In the genomic region with DNA sequence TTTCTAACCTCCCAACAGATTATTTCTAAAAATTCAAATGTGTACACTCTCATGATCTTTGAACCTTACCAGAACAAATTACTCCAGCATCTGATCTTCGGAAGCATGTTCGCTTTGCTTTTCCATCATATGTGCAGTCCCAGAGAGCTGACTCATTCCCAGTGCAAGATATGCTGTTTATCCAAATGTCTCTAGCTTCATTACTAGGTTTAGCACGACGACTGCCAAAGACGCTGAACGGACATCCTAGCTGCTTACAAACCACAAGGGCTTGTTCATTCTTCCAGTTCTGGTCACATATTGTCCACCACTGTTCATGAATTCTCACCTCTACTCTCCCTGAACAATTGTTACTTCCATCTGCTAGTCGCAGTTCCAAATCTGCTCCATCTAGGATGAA, we compare ENCODE assay signal across 1 cellular context.
TF ChIP-seq lines count a peak whose summit lies in the region.

No MANE protein-coding gene starts in this region.

TF ChIP-seq in SK-N-SH, 30 proteins besides CTCF, POLR2A, EP300 and RAD21 (continued from another document):
- TF ChIP-seq, protein P1, sequence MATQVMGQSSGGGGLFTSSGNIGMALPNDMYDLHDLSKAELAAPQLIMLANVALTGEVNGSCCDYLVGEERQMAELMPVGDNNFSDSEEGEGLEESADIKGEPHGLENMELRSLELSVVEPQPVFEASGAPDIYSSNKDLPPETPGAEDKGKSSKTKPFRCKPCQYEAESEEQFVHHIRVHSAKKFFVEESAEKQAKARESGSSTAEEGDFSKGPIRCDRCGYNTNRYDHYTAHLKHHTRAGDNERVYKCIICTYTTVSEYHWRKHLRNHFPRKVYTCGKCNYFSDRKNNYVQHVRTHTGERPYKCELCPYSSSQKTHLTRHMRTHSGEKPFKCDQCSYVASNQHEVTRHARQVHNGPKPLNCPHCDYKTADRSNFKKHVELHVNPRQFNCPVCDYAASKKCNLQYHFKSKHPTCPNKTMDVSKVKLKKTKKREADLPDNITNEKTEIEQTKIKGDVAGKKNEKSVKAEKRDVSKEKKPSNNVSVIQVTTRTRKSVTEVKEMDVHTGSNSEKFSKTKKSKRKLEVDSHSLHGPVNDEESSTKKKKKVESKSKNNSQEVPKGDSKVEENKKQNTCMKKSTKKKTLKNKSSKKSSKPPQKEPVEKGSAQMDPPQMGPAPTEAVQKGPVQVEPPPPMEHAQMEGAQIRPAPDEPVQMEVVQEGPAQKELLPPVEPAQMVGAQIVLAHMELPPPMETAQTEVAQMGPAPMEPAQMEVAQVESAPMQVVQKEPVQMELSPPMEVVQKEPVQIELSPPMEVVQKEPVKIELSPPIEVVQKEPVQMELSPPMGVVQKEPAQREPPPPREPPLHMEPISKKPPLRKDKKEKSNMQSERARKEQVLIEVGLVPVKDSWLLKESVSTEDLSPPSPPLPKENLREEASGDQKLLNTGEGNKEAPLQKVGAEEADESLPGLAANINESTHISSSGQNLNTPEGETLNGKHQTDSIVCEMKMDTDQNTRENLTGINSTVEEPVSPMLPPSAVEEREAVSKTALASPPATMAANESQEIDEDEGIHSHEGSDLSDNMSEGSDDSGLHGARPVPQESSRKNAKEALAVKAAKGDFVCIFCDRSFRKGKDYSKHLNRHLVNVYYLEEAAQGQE (IDR thresholded peaks at IDR 0.05; ENCODE audit: low read depth, low read length): no peak
- TF ChIP-seq, protein P2, sequence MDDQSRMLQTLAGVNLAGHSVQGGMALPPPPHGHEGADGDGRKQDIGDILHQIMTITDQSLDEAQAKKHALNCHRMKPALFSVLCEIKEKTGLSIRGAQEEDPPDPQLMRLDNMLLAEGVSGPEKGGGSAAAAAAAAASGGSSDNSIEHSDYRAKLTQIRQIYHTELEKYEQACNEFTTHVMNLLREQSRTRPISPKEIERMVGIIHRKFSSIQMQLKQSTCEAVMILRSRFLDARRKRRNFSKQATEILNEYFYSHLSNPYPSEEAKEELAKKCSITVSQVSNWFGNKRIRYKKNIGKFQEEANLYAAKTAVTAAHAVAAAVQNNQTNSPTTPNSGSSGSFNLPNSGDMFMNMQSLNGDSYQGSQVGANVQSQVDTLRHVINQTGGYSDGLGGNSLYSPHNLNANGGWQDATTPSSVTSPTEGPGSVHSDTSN (IDR thresholded peaks at IDR 0.05): no peak
- TF ChIP-seq NFIC (IDR thresholded peaks at IDR 0.05; ENCODE audit: borderline replicate concordance) (no peak), SIN3A (IDR thresholded peaks at IDR 0.05; ENCODE audit: borderline replicate concordance, low read depth, low read length) (no peak), NRF1 (IDR thresholded peaks at IDR 0.05; ENCODE audit: low read depth, low read length) (no peak), POLR2AphosphoS5 (IDR thresholded peaks at IDR 0.05; ENCODE audit: low read depth, low read length) (no peak), SMC3 (IDR thresholded peaks at IDR 0.05; ENCODE audit: low read depth, low read length) (no peak), FOXM1 (IDR thresholded peaks at IDR 0.05; ENCODE audit: low read depth) (no peak)
- TF ChIP-seq, protein P3, sequence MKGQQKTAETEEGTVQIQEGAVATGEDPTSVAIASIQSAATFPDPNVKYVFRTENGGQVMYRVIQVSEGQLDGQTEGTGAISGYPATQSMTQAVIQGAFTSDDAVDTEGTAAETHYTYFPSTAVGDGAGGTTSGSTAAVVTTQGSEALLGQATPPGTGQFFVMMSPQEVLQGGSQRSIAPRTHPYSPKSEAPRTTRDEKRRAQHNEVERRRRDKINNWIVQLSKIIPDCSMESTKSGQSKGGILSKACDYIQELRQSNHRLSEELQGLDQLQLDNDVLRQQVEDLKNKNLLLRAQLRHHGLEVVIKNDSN (IDR thresholded peaks at IDR 0.05; ENCODE audit: borderline replicate concordance, low read depth): no peak
